8 cellular contexts compared by ENCODE assay signal in genomic region chr3:177463341-177463740, GRCh38.
A peak's percentile ranks its signal among the peaks of the same experiment; 100 is the strongest.
DNase-seq lines count a peak whose midpoint lies in the region; FAIRE-seq and TF ChIP-seq lines count a peak whose summit lies in the region.
"Not testable (repeated sequence)": the region's sequence is repeated elsewhere in the genome, so short reads cannot be mapped to it uniquely, and the experiment has no call there.

No MANE protein-coding gene starts in this region.

- not testable (repeated sequence) for H2BK120ac ChIP-seq in neuronal stem cell (ENCODE audit: low read depth, low read length)

- H3K27ac Mint-ChIP-seq in astrocyte (ENCODE audit: unreplicated experiment), result peak overlapping the region; percentile 92

- not testable (repeated sequence) for H3K18ac ChIP-seq in neuronal stem cell (ENCODE audit: low read length)

- H3K79me1 ChIP-seq in neuronal stem cell (ENCODE audit: low read depth, low read length), result not testable (repeated sequence)

- H3K27ac ChIP-seq in GM23248, result peak overlapping the region; percentile 29; the same call in 1 of the 2 replicates
- H3K27ac ChIP-seq in SK-N-SH (ENCODE audit: low read depth in 2 of 2, low read length in 1 of 2), result peak overlapping the region in 1 of 2 experiments; percentile 60; a peak in 2 of 4 replicates
- H3K27ac ChIP-seq in astrocyte (ENCODE audit: low read depth, low read length), result peak overlapping the region; percentile 52
- peak overlapping the region; percentile 73 to 79 (median 76) for H3K27ac ChIP-seq in esophagus muscularis mucosa (replicated peaks in 1 of 4)
- H3K27ac ChIP-seq in neuronal stem cell (replicated peaks; ENCODE audit: low read length), result not testable (repeated sequence)
- peak overlapping the region; percentile 66 to 88 (median 83) for H3K27ac ChIP-seq in sigmoid colon
- H3K27ac ChIP-seq in stomach smooth muscle (ENCODE audit: low read length), result peak overlapping the region; percentile 82
- peak overlapping the region; percentile 51 for H3K27ac ChIP-seq in vagina

- H4K20me1 ChIP-seq in GM23248 (ENCODE audit: insufficient read depth); SK-N-SH (ENCODE audit: insufficient read depth); astrocyte (ENCODE audit: insufficient read depth, low read length): not testable (repeated sequence)

- FAIRE-seq in astrocyte (lab: Jason Lieb, UNC), result not testable (repeated sequence)

- H3K4me1 ChIP-seq in GM23248 (ENCODE audit: insufficient read depth) (peaks cover 60% of the 10 kb centered on the region), SK-N-SH (ENCODE audit: control insufficient read depth in 1 of 2, insufficient read depth in 2 of 2, low read depth in 1 of 2, low read length in 1 of 2) (peaks cover 0 to 17% of the 10 kb centered on the region in 2 experiments; a peak in 1 of 4 replicates), astrocyte (ENCODE audit: insufficient read depth, low read length) (peaks cover 19% of the 10 kb centered on the region), esophagus muscularis mucosa (peaks cover 38 to 79% (median 72%) of the 10 kb centered on the region in 4 donors), neuronal stem cell (ENCODE audit: control insufficient read depth in 2 of 2, insufficient read depth in 1 of 2, low read depth in 1 of 2, low read length in 2 of 2) (peaks cover 11 to 29% of the 10 kb centered on the region in 2 donors), sigmoid colon (peaks cover 0 to 94% (median 80%) of the 10 kb centered on the region in 4 donors), stomach smooth muscle (ENCODE audit: control insufficient read depth, insufficient read depth, low read length) (peaks cover 29% of the 10 kb centered on the region), vagina (peaks cover 51% of the 10 kb centered on the region)

- not testable (repeated sequence) for H3K4me3 Mint-ChIP-seq in astrocyte (ENCODE audit: unreplicated experiment)

- TF ChIP-seq RAD21 in SK-N-SH (IDR thresholded peaks at IDR 0.05; ENCODE audit: low read length), result not testable (repeated sequence)

- H3K4ac ChIP-seq in neuronal stem cell (ENCODE audit: low read length), result not testable (repeated sequence)

- not testable (repeated sequence) for H4K8ac ChIP-seq in neuronal stem cell (ENCODE audit: low read depth, low read length)

- H2BK15ac ChIP-seq in neuronal stem cell (ENCODE audit: low read length), result not testable (repeated sequence)

- H3K4me3 ChIP-seq in GM23248; SK-N-SH (ENCODE audit: low read depth in 2 of 2, low read length in 1 of 2); astrocyte (ENCODE audit: insufficient read depth, low read depth, low read length); esophagus muscularis mucosa; neuronal stem cell (ENCODE audit: low read length in 2 of 2); sigmoid colon; stomach smooth muscle (ENCODE audit: low read length in 2 of 2); vagina: not testable (repeated sequence)

- H2AFZ ChIP-seq in GM23248 (peak overlapping the region; percentile 43), SK-N-SH (ENCODE audit: low read depth) (peak overlapping the region; percentile 60; the same call in 1 of the 2 replicates), neuronal stem cell (ENCODE audit: low read length) (peak overlapping the region; percentile 60)
- H2AFZ ChIP-seq in astrocyte (ENCODE audit: low read depth, low read length), result not testable (repeated sequence)

- peaks cover 34% of the 10 kb centered on the region for H3K4me1 Mint-ChIP-seq in astrocyte (ENCODE audit: low read depth, unreplicated experiment)

- not testable (repeated sequence) for H3K36me3 Mint-ChIP-seq in astrocyte (ENCODE audit: low read depth, unreplicated experiment)

- intact Hi-C loops in esophagus muscularis mucosa (cut with DNase I); sigmoid colon (cut with DNase I): not testable (repeated sequence)
- intact Hi-C loops in vagina (cut with DNase I), result loop anchor here (10.0 kb wide), 1 partner anchor 261 kb away; no protein-coding TSS in a partner anchor

- H2BK12ac ChIP-seq in neuronal stem cell (ENCODE audit: low read length), result not testable (repeated sequence)

- not testable (repeated sequence) for TF ChIP-seq EP300 in SK-N-SH (IDR thresholded peaks at IDR 0.05; ENCODE audit: borderline replicate concordance in 1 of 2, low read depth in 1 of 2, low read length in 1 of 2); esophagus muscularis mucosa (IDR thresholded peaks at IDR 0.05); sigmoid colon (IDR thresholded peaks at IDR 0.05)

- not testable (repeated sequence) for H2BK5ac ChIP-seq in neuronal stem cell (ENCODE audit: low read length)

- POLR2A ChIA-PET in SK-N-SH (lab: Yijun Ruan, JAX), result not testable (repeated sequence)

- H3K9me2 ChIP-seq in GM23248 (ENCODE audit: insufficient read depth); SK-N-SH: not testable (repeated sequence)

- H3K4me2 ChIP-seq in GM23248 (ENCODE audit: unreplicated experiment) (peak overlapping the region; percentile 50), SK-N-SH (peak overlapping the region; percentile 30), astrocyte (ENCODE audit: low read length) (peak overlapping the region; percentile 27)
- H3K4me2 ChIP-seq in neuronal stem cell (ENCODE audit: insufficient read depth, low read length, poor library complexity, severe bottlenecking), result not testable (repeated sequence)

- H3K36me3 ChIP-seq in GM23248 (ENCODE audit: low read depth); SK-N-SH (replicated peaks in 1 of 2; ENCODE audit: control insufficient read depth in 1 of 2, insufficient read depth in 2 of 2, low read length in 1 of 2); astrocyte (ENCODE audit: insufficient read depth, low read length); esophagus muscularis mucosa; neuronal stem cell (replicated peaks in 1 of 2; ENCODE audit: control insufficient read depth in 2 of 2, insufficient read depth in 2 of 2, low read length in 2 of 2); sigmoid colon; stomach smooth muscle (ENCODE audit: control insufficient read depth in 2 of 2, insufficient read depth in 2 of 2, low read length in 2 of 2); vagina: not testable (repeated sequence)

- not testable (repeated sequence) for H3K27me3 Mint-ChIP-seq in astrocyte (ENCODE audit: low read depth, unreplicated experiment)

- not testable (repeated sequence) for H3K79me2 ChIP-seq in GM23248 (ENCODE audit: insufficient read depth); SK-N-SH (ENCODE audit: insufficient read depth); astrocyte (ENCODE audit: insufficient read depth, low read length)

- not testable (repeated sequence) for H3K14ac ChIP-seq in neuronal stem cell (ENCODE audit: low read length)

- not testable (repeated sequence) for DNase-seq in GM23248; SK-N-SH; astrocyte (ENCODE audit: low read depth); esophagus muscularis mucosa (ENCODE audit: extremely low spot score); neuronal stem cell (ENCODE audit: low spot score); sigmoid colon; vagina (ENCODE audit: extremely low spot score in 2 of 2)

- not testable (repeated sequence) for TF ChIP-seq POLR2A in esophagus muscularis mucosa (IDR thresholded peaks at IDR 0.05; ENCODE audit: low read depth); sigmoid colon (IDR thresholded peaks at IDR 0.05); vagina (IDR thresholded peaks at IDR 0.05)

- in situ Hi-C loops in GM23248 (cut with MboI), result not testable (repeated sequence)

- H3K9me3 Mint-ChIP-seq in astrocyte (ENCODE audit: unreplicated experiment), result not testable (repeated sequence)

- H3K9ac ChIP-seq in GM23248; SK-N-SH; astrocyte (ENCODE audit: low read length); neuronal stem cell (ENCODE audit: low read depth, low read length, poor library complexity); stomach smooth muscle (ENCODE audit: low read length in 2 of 2): not testable (repeated sequence)

- peaks cover 23% of the 10 kb centered on the region; the same call in 1 of the 2 replicates for H3F3A ChIP-seq in GM23248 (ENCODE audit: insufficient read depth)
- not testable (repeated sequence) for H3F3A ChIP-seq in SK-N-SH (replicated peaks; ENCODE audit: insufficient read depth)

- not testable (repeated sequence) for H4K91ac ChIP-seq in neuronal stem cell (ENCODE audit: low read depth, low read length, poor library complexity)

- H3K9me3 ChIP-seq in GM23248 (ENCODE audit: low read depth); SK-N-SH; astrocyte (ENCODE audit: insufficient read depth, low read depth, low read length); esophagus muscularis mucosa; neuronal stem cell (replicated peaks in 1 of 2; ENCODE audit: control insufficient read depth in 2 of 2, insufficient read depth in 1 of 2, low read depth in 1 of 2, low read length in 2 of 2); sigmoid colon; stomach smooth muscle (ENCODE audit: control insufficient read depth in 2 of 2, low read length in 2 of 2); vagina: not testable (repeated sequence)

- not testable (repeated sequence) for H3K23ac ChIP-seq in neuronal stem cell (ENCODE audit: low read depth, low read length, poor library complexity)

- H2AK5ac ChIP-seq in neuronal stem cell (ENCODE audit: low read depth, low read length), result not testable (repeated sequence)

- CTCF ChIA-PET in SK-N-SH (lab: Yijun Ruan, JAX), result not testable (repeated sequence)

- not testable (repeated sequence) for TF ChIP-seq CTCF in SK-N-SH (IDR thresholded peaks at IDR 0.05); astrocyte (IDR thresholded peaks at IDR 0.05; ENCODE audit: insufficient read depth, low read depth, low read length); esophagus muscularis mucosa (IDR thresholded peaks at IDR 0.05); sigmoid colon (IDR thresholded peaks at IDR 0.05); vagina (IDR thresholded peaks at IDR 0.05)

- not testable (repeated sequence) for H3K27me3 ChIP-seq in GM23248 (replicated peaks; ENCODE audit: insufficient read depth); SK-N-SH (ENCODE audit: insufficient read depth); astrocyte (ENCODE audit: insufficient read depth, low read length); esophagus muscularis mucosa; neuronal stem cell (ENCODE audit: control insufficient read depth in 3 of 3, insufficient read depth in 3 of 3, low read depth in 1 of 3, low read length in 3 of 3); sigmoid colon; stomach smooth muscle (ENCODE audit: control insufficient read depth in 1 of 2, insufficient read depth in 2 of 2, low read length in 2 of 2); vagina

- WGBS in GM23248 (ENCODE audit: low coverage in 1 of 2, low lambda C conversion rate in 2 of 2, missing lambda C conversion rate in 2 of 2), 2 experiments, result 100% methylated on average over 2 of the region's 2 CpGs
- WGBS in SK-N-SH (ENCODE audit: low lambda C conversion rate), result 100% methylated on average over 2 of the region's 2 CpGs
- WGBS in esophagus muscularis mucosa, result 93% methylated on average over 2 of the region's 2 CpGs
- no CpG with 5 or more reads among the region's 2 CpGs for WGBS in neuronal stem cell (ENCODE audit: extremely low coverage in 2 of 2, insufficient read length in 2 of 2, insufficient replicate concordance in 1 of 2), 2 donors
- 92% methylated on average over 2 of the region's 2 CpGs for WGBS in sigmoid colon, 2 donors
